ENCODE assay signal across 14 cellular contexts in genomic region chr14:91112172-91112571, GRCh38. TPM values are rescaled to one million over a fixed set of nuclear protein-coding genes. Genes with fewer than 3 reads are reported as not detected.
DNase-seq lines count a peak whose midpoint lies in the region; ATAC-seq and TF ChIP-seq lines count a peak whose summit lies in the region.
"Had no signal": no experiment of that assay in that cellular context is flagged by ENCODE, and none has a peak within 500 bp of the region (broad histone marks: within the 10 kb centered on the region; RNA-seq: fewer than 3 reads in every experiment).

No MANE protein-coding gene starts in this region.

- H3K4me1 ChIP-seq in CD8-positive, alpha-beta memory T cell (ENCODE audit: insufficient read depth, low read length), result peaks cover 52% of the 10 kb centered on the region
- peaks cover 45 to 52% of the 10 kb centered on the region in 2 donors for H3K4me1 ChIP-seq in naive thymus-derived CD4-positive, alpha-beta T cell (ENCODE audit: control insufficient read depth in 2 of 2, insufficient read depth in 2 of 2, low read length in 2 of 2)
- H3K4me1 ChIP-seq in tibial artery (peaks cover 0 to 49% (median 32%) of the 10 kb centered on the region in 4 donors), right cardiac atrium (ENCODE audit: control insufficient read depth, insufficient read depth, low read length) (peaks cover 11% of the 10 kb centered on the region)

- peak overlapping the region in 5 of 7 donors; percentile 45 to 80 (median 61) for H3K4me3 Mint-ChIP-seq in CD8-positive, alpha-beta memory T cell
- peak overlapping the region in 3 of 4 donors; percentile 36 to 92 (median 89) for H3K4me3 Mint-ChIP-seq in IgD-negative memory B cell
- H3K4me3 Mint-ChIP-seq in activated CD8-positive, alpha-beta T cell treated with anti-CD3 and anti-CD28 coated beads, Interleukin-2, amount 10 ng/mL, durations not matched to agents 7 days and 5 days, result peak overlapping the region; percentile 93
- H3K4me3 Mint-ChIP-seq in naive thymus-derived CD4-positive, alpha-beta T cell, result peak overlapping the region in 6 of 10 donors; percentile 9 to 53 (median 28)

- H3K36me3 Mint-ChIP-seq in CD8-positive, alpha-beta memory T cell, result peaks cover 0 to 17% (median 0%) of the 10 kb centered on the region in 3 donors
- H3K36me3 Mint-ChIP-seq in IgD-negative memory B cell, result peaks cover 3% of the 10 kb centered on the region
- H3K36me3 Mint-ChIP-seq in activated CD8-positive, alpha-beta T cell treated with anti-CD3 and anti-CD28 coated beads, Interleukin-2, amount 10 ng/mL, durations not matched to agents 7 days and 5 days (ENCODE audit: low read depth), result peaks cover 49% of the 10 kb centered on the region
- H3K36me3 Mint-ChIP-seq in naive thymus-derived CD4-positive, alpha-beta T cell, result peaks cover 0 to 32% (median 4%) of the 10 kb centered on the region in 5 donors

- WGBS in right cardiac atrium, result 93% methylated on average over 6 of the region's 6 CpGs

- no peak overlapping the region for H3K4me3 ChIP-seq in CD8-positive, alpha-beta memory T cell (ENCODE audit: low read length)
- H3K4me3 ChIP-seq in naive thymus-derived CD4-positive, alpha-beta T cell (ENCODE audit: low read length), result no peak overlapping the region
- H3K4me3 ChIP-seq in tibial artery (no peak overlapping the region), right cardiac atrium (ENCODE audit: low read length) (no peak overlapping the region)
- H3K4me3 ChIP-seq: HAP-1, skin epidermis had no signal

- H3K27ac Mint-ChIP-seq in CD8-positive, alpha-beta memory T cell, result peak overlapping the region in 7 of 8 donors; percentile 34 to 90 (median 50)
- H3K27ac Mint-ChIP-seq in IgD-negative memory B cell, result peak overlapping the region in 1 of 3 donors; percentile 27
- peak overlapping the region; percentile 77 for H3K27ac Mint-ChIP-seq in activated CD8-positive, alpha-beta T cell treated with anti-CD3 and anti-CD28 coated beads, Interleukin-2, amount 10 ng/mL, durations not matched to agents 7 days and 5 days
- H3K27ac Mint-ChIP-seq in naive thymus-derived CD4-positive, alpha-beta T cell, result peak overlapping the region in 8 of 9 donors; percentile 10 to 97 (median 71)

- no peak for TF ChIP-seq CTCF in tibial artery (IDR thresholded peaks at IDR 0.05)

- intact Hi-C loops in naive thymus-derived CD4-positive, alpha-beta T cell (cut with micrococcal nuclease), result no loop called here
- intact Hi-C loops in tibial artery (cut with DNase I; ENCODE audit: low total_unique reads) (no loop called here), right cardiac atrium (cut with DNase I) (no loop called here)

- no peaks in the 10 kb centered on the region for H3K27me3 Mint-ChIP-seq in CD8-positive, alpha-beta memory T cell
- no peaks in the 10 kb centered on the region for H3K27me3 Mint-ChIP-seq in IgD-negative memory B cell
- H3K27me3 Mint-ChIP-seq in activated CD8-positive, alpha-beta T cell treated with anti-CD3 and anti-CD28 coated beads, Interleukin-2, amount 10 ng/mL, durations not matched to agents 7 days and 5 days (ENCODE audit: low read depth), result no peaks in the 10 kb centered on the region
- H3K27me3 Mint-ChIP-seq in naive thymus-derived CD4-positive, alpha-beta T cell, result no peaks in the 10 kb centered on the region

- H3K36me3 ChIP-seq in CD8-positive, alpha-beta memory T cell (ENCODE audit: insufficient read depth, low read length), result no peaks in the 10 kb centered on the region
- no peaks in the 10 kb centered on the region for H3K36me3 ChIP-seq in naive thymus-derived CD4-positive, alpha-beta T cell (ENCODE audit: control insufficient read depth in 2 of 3, insufficient read depth in 3 of 3, low read length in 3 of 3)
- H3K36me3 ChIP-seq in tibial artery, result no peaks in the 10 kb centered on the region

- POLR2A ChIA-PET in CD8-positive, alpha-beta memory T cell (lab: Charles Lee), result interaction anchor here (0.6 kb wide), 1 partner anchor 400 kb away, joined by 3 read pairs; no protein-coding TSS in a partner anchor
- POLR2A ChIA-PET in activated CD8-positive, alpha-beta T cell treated with anti-CD3 and anti-CD28 coated beads, Interleukin-2, amount 10 ng/mL, durations not matched to agents 7 days and 5 days (lab: Charles Lee), result interaction anchor here (0.7 kb wide), 1 partner anchor 716 kb away, joined by 3 read pairs; no protein-coding TSS in a partner anchor
- POLR2A ChIA-PET in naive thymus-derived CD4-positive, alpha-beta T cell (lab: Charles Lee), result interaction anchor here (0.6 kb wide), 6 partner anchors 14 to 757 kb away, joined by 3 to 6 read pairs (median 4); no protein-coding TSS in a partner anchor

- no peaks in the 10 kb centered on the region for H3K9me3 Mint-ChIP-seq in CD8-positive, alpha-beta memory T cell
- H3K9me3 Mint-ChIP-seq in IgD-negative memory B cell, result no peaks in the 10 kb centered on the region
- no peaks in the 10 kb centered on the region for H3K9me3 Mint-ChIP-seq in activated CD8-positive, alpha-beta T cell treated with anti-CD3 and anti-CD28 coated beads, Interleukin-2, amount 10 ng/mL, durations not matched to agents 7 days and 5 days (ENCODE audit: insufficient read depth)
- H3K9me3 Mint-ChIP-seq in naive thymus-derived CD4-positive, alpha-beta T cell, result peaks cover 0 to 2% (median 0%) of the 10 kb centered on the region in 11 donors

- CTCF ChIA-PET in CD8-positive, alpha-beta memory T cell (lab: Charles Lee), result no interaction called here
- CTCF ChIA-PET in activated CD8-positive, alpha-beta T cell treated with anti-CD3 and anti-CD28 coated beads, Interleukin-2, amount 10 ng/mL, durations not matched to agents 7 days and 5 days (lab: Charles Lee), result interaction anchor here (0.8 kb wide), 1 partner anchor 49 kb away, joined by 3 read pairs; no protein-coding TSS in a partner anchor
- CTCF ChIA-PET in naive thymus-derived CD4-positive, alpha-beta T cell (lab: Charles Lee), result interaction anchor here (0.7 to 4.1 kb wide), 3 partner anchors 52 to 209 kb away, joined by 3 to 37 read pairs (median 5); partner anchors contain the start of gene RPS6KA5

- no peak overlapping the region for H3K27ac ChIP-seq in CD8-positive, alpha-beta memory T cell (ENCODE audit: low read depth, low read length)
- no peak overlapping the region for H3K27ac ChIP-seq in naive thymus-derived CD4-positive, alpha-beta T cell (ENCODE audit: low read depth, low read length)
- H3K27ac ChIP-seq in tibial artery, result no peak overlapping the region
- no peak overlapping the region for H3K27ac ChIP-seq in right cardiac atrium (ENCODE audit: low read length)
- H3K27ac ChIP-seq: VCaP had no signal

- peaks cover 59 to 77% (median 76%) of the 10 kb centered on the region in 3 donors for H3K4me1 Mint-ChIP-seq in CD8-positive, alpha-beta memory T cell
- peaks cover 33 to 49% (median 46%) of the 10 kb centered on the region in 3 donors for H3K4me1 Mint-ChIP-seq in IgD-negative memory B cell
- peaks cover 70% of the 10 kb centered on the region for H3K4me1 Mint-ChIP-seq in activated CD8-positive, alpha-beta T cell treated with anti-CD3 and anti-CD28 coated beads, Interleukin-2, amount 10 ng/mL, durations not matched to agents 7 days and 5 days (ENCODE audit: low read depth)
- H3K4me1 Mint-ChIP-seq in naive thymus-derived CD4-positive, alpha-beta T cell, result peaks cover 47 to 82% (median 75%) of the 10 kb centered on the region in 7 donors

- no peaks in the 10 kb centered on the region for H3K9me3 ChIP-seq in CD8-positive, alpha-beta memory T cell (ENCODE audit: low read length)
- no peaks in the 10 kb centered on the region for H3K9me3 ChIP-seq in naive thymus-derived CD4-positive, alpha-beta T cell (ENCODE audit: control insufficient read depth in 2 of 3, low read length in 3 of 3)
- H3K9me3 ChIP-seq in tibial artery (no peaks in the 10 kb centered on the region), right cardiac atrium (ENCODE audit: control insufficient read depth, low read length) (no peaks in the 10 kb centered on the region)
- H3K9me3 ChIP-seq: HAP-1 had no signal

- H3K27me3 ChIP-seq in CD8-positive, alpha-beta memory T cell (ENCODE audit: insufficient read depth, low read length, poor library complexity, severe bottlenecking), result no peaks in the 10 kb centered on the region
- no peaks in the 10 kb centered on the region for H3K27me3 ChIP-seq in naive thymus-derived CD4-positive, alpha-beta T cell (ENCODE audit: control insufficient read depth in 2 of 2, insufficient read depth in 2 of 2, low read length in 2 of 2)
- no peaks in the 10 kb centered on the region for H3K27me3 ChIP-seq in tibial artery
- no peaks in the 10 kb centered on the region for H3K27me3 ChIP-seq in right cardiac atrium (ENCODE audit: control insufficient read depth, insufficient read depth)

- DNase-seq in CD8-positive, alpha-beta memory T cell, result no peak
- no peak for DNase-seq in activated CD8-positive, alpha-beta T cell treated with anti-CD3 and anti-CD28 coated beads, Interleukin-2, amount 10 ng/mL, durations not matched to agents 7 days and 5 days
- no peak for DNase-seq in naive thymus-derived CD4-positive, alpha-beta T cell
- DNase-seq in NK-92 (lab: John Stamatoyannopoulos, UW; ENCODE audit: unreplicated experiment), result no peak
- DNase-seq in LoVo (ENCODE audit: low spot score), result no peak
- no peak for DNase-seq in tibial artery
- no peak for DNase-seq in right cardiac atrium
- DNase-seq: MV-4-11, NCI-H510A had no signal

- ATAC-seq in activated CD8-positive, alpha-beta T cell treated with anti-CD3 and anti-CD28 coated beads, Interleukin-2, amount 10 ng/mL, durations not matched to agents 7 days and 5 days, result no peak
- no peak for ATAC-seq in naive thymus-derived CD4-positive, alpha-beta T cell
- ATAC-seq in right cardiac atrium, result no peak
- ATAC-seq: Right ventricle myocardium inferior had no signal

RNA-seq across cellular contexts. Expression of gene DGLUCY, which starts 1.7 kb away (rescaled TPM):
- 10 to 100 TPM; 45.3 to 48.7 TPM for total RNA-seq in CD8-positive, alpha-beta memory T cell
- polyA plus RNA-seq in CD8-positive, alpha-beta memory T cell, result 55.5 TPM
- polyA plus RNA-seq in IgD-negative memory B cell (68.0 TPM), right cardiac atrium (112 TPM)
- 100 to 1,000 TPM; 111 to 119 TPM for total RNA-seq in activated CD8-positive, alpha-beta T cell treated with anti-CD3 and anti-CD28 coated beads, Interleukin-2, amount 10 ng/mL, durations not matched to agents 7 days and 5 days
- 100 to 1,000 TPM in 2 of 5 experiments, 10 to 100 TPM in 3; 63.7 to 108 (median 95.9) TPM for total RNA-seq in naive thymus-derived CD4-positive, alpha-beta T cell
- 10 to 100 TPM; 31.1 to 41.7 TPM for polyA plus RNA-seq in naive thymus-derived CD4-positive, alpha-beta T cell
- 100 to 1,000 TPM; 145 to 208 (median 179) TPM for total RNA-seq in right cardiac atrium

RNA-seq across cellular contexts. Expression of gene RPS6KA5, which starts 51.7 kb away (rescaled TPM):
- total RNA-seq in CD8-positive, alpha-beta memory T cell, result 10 to 100 TPM; 17.7 to 19.9 TPM
- 21.3 TPM for polyA plus RNA-seq in CD8-positive, alpha-beta memory T cell
- polyA plus RNA-seq in IgD-negative memory B cell, result 19.0 TPM
- total RNA-seq in activated CD8-positive, alpha-beta T cell treated with anti-CD3 and anti-CD28 coated beads, Interleukin-2, amount 10 ng/mL, durations not matched to agents 7 days and 5 days, result 10 to 100 TPM; 50.8 to 53.1 TPM
- total RNA-seq in naive thymus-derived CD4-positive, alpha-beta T cell, result 10 to 100 TPM; 31.9 to 43.5 (median 34.3) TPM
- 10 to 100 TPM; 17.7 to 26.8 TPM for polyA plus RNA-seq in naive thymus-derived CD4-positive, alpha-beta T cell
- total RNA-seq in right cardiac atrium, result 10 to 100 TPM in 3 of 4 donors, 1 to 10 TPM in 1; 9.9 to 15.5 (median 13.2) TPM
- 2.0 TPM for polyA plus RNA-seq in right cardiac atrium

Comparison
In these comparisons a context has a peak if more than half of its experiments do, and no peak if none do; other contexts are left out.
1. H3K4me3 Mint-ChIP-seq: peak in every context shown above with its lines; median percentile 93 in activated CD8-positive, alpha-beta T cell treated with anti-CD3 and anti-CD28 coated beads, Interleukin-2, amount 10 ng/mL, durations not matched to agents 7 days and 5 days; 89 in IgD-negative memory B cell; 61 in CD8-positive, alpha-beta memory T cell; 28 in naive thymus-derived CD4-positive, alpha-beta T cell.